ENCODE assay signal across 20 cellular contexts in the genomic region with DNA sequence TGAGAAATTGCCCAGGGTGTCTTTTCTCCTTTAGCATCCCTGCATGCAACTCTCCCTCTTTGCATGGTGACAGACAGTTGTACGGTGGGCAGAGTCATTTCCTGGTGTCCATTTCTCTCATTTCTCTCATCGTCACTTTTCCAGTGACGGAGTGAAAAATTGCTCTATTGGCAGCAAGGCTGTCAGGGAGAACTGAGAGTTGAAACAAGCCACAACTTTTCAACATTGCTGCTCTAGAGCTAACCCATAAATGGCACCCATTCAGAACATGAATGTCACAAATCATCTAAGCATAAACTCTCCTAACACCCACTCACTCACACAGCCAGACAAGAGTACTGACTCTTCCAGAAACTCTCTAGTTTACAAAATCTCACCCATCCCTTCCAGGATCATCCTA. TPM values are rescaled to one million over a fixed set of nuclear protein-coding genes. Genes with fewer than 3 reads are reported as not detected.
DNase-seq lines count a peak whose midpoint lies in the region; ATAC-seq and TF ChIP-seq lines count a peak whose summit lies in the region.
"Had no signal": no experiment of that assay in that cellular context is flagged by ENCODE, and none has a peak within 500 bp of the region (broad histone marks: within the 10 kb centered on the region; RNA-seq: fewer than 3 reads in every experiment).

No MANE protein-coding gene starts in this region.

- H3K27ac ChIP-seq in uterus, result no peak overlapping the region
- H3K27ac ChIP-seq: 22Rv1, SJCRH30 had no signal

- H3K4me1 Mint-ChIP-seq in activated CD4-positive, alpha-beta T cell treated with anti-CD3 and anti-CD28 coated beads for 36 hours, result peaks cover 35% of the 10 kb centered on the region
- H3K4me1 Mint-ChIP-seq in stimulated activated effector memory CD8-positive, alpha-beta T cell treated with anti-CD3 and anti-CD28 coated beads, Interleukin-12 subunit alpha, Interleukin-12 subunit beta, amount 100 ng/mL, for 72 hours, result no peaks in the 10 kb centered on the region

- peaks cover 0 to 7% of the 10 kb centered on the region in 2 donors for H3K9me3 ChIP-seq in uterus

- no peak overlapping the region for H3K4me3 ChIP-seq in uterus
- H3K4me3 ChIP-seq: SJCRH30 had no signal

- TF ChIP-seq POLR2A in uterus (IDR thresholded peaks at IDR 0.05), result no peak

- H3K36me3 ChIP-seq in uterus, result no peaks in the 10 kb centered on the region
- H3K36me3 ChIP-seq: SJCRH30 had no signal

- no peak for TF ChIP-seq CTCF in uterus (IDR thresholded peaks at IDR 0.05)

- H3K4me3 Mint-ChIP-seq in activated CD4-positive, alpha-beta T cell treated with anti-CD3 and anti-CD28 coated beads for 36 hours, result no peak overlapping the region
- H3K4me3 Mint-ChIP-seq in stimulated activated effector memory CD8-positive, alpha-beta T cell treated with anti-CD3 and anti-CD28 coated beads, Interleukin-12 subunit alpha, Interleukin-12 subunit beta, amount 100 ng/mL, for 72 hours, result no peak overlapping the region
- H3K4me3 Mint-ChIP-seq: B cell; CD4-positive, CD25-positive, alpha-beta regulatory T cell; H9 had no signal

- H3K27me3 ChIP-seq in uterus, result no peaks in the 10 kb centered on the region
- H3K27me3 ChIP-seq: SJCRH30 had no signal

- no peak for DNase-seq in activated CD4-positive, alpha-beta T cell treated with anti-CD3 and anti-CD28 coated beads for 36 hours
- no peak for DNase-seq in activated CD4-positive, alpha-beta T cell treated with anti-CD3 and anti-CD28 coated beads for 4 hours
- DNase-seq in MV-4-11 (lab: John Stamatoyannopoulos, UW), result peak; percentile 13
- DNase-seq in stimulated activated effector memory CD8-positive, alpha-beta T cell treated with anti-CD3 and anti-CD28 coated beads, Interleukin-12 subunit alpha, Interleukin-12 subunit beta, amount 100 ng/mL, for 72 hours (ENCODE audit: low spot score in 2 of 2), result no peak
- DNase-seq in uterus, result no peak
- no peak for DNase-seq in T-helper 1 cell
- no peak for DNase-seq in NCI-H1048 (lab: John Stamatoyannopoulos, UW)
- DNase-seq: Caco-2; CD4-positive, CD25-positive, alpha-beta regulatory T cell; H9; KG1; NCI-H1436 treated with DMSO at 0.1 percent for 48 hours; NCI-H2029; NCI-H2171; NCI-H526; PC-3; SJCRH30 had no signal

- no peaks in the 10 kb centered on the region for H3K4me1 ChIP-seq in uterus
- H3K4me1 ChIP-seq: Caco-2, SJCRH30 had no signal

- H3K27me3 Mint-ChIP-seq in activated CD4-positive, alpha-beta T cell treated with anti-CD3 and anti-CD28 coated beads for 36 hours, result no peaks in the 10 kb centered on the region
- H3K27me3 Mint-ChIP-seq: CD4-positive, CD25-positive, alpha-beta regulatory T cell had no signal

- CTCF ChIA-PET in activated CD4-positive, alpha-beta T cell treated with anti-CD3 and anti-CD28 coated beads for 36 hours (lab: Charles Lee), result no interaction called here

- H3K9me3 Mint-ChIP-seq in activated CD4-positive, alpha-beta T cell treated with anti-CD3 and anti-CD28 coated beads for 36 hours (ENCODE audit: low read depth), result peaks cover 7% of the 10 kb centered on the region
- H3K9me3 Mint-ChIP-seq in stimulated activated effector memory CD8-positive, alpha-beta T cell treated with anti-CD3 and anti-CD28 coated beads, Interleukin-12 subunit alpha, Interleukin-12 subunit beta, amount 100 ng/mL, for 72 hours, result peaks cover 2% of the 10 kb centered on the region

- no peak overlapping the region for H3K27ac Mint-ChIP-seq in activated CD4-positive, alpha-beta T cell treated with anti-CD3 and anti-CD28 coated beads for 36 hours
- H3K27ac Mint-ChIP-seq in stimulated activated effector memory CD8-positive, alpha-beta T cell treated with anti-CD3 and anti-CD28 coated beads, Interleukin-12 subunit alpha, Interleukin-12 subunit beta, amount 100 ng/mL, for 72 hours, result no peak overlapping the region
- H3K27ac Mint-ChIP-seq: B cell, H9 had no signal

- intact Hi-C loops in activated CD4-positive, alpha-beta T cell treated with anti-CD3 and anti-CD28 coated beads for 36 hours (cut with DNase I, micrococcal nuclease), result no loop called here
- intact Hi-C loops in uterus (cut with DNase I; ENCODE audit: low total_unique reads), result no loop called here

- ATAC-seq in activated CD4-positive, alpha-beta T cell treated with anti-CD3 and anti-CD28 coated beads for 36 hours, result peak; percentile 78
- ATAC-seq in GM18868 (IDR thresholded peaks at IDR 0.05; ENCODE audit: unreplicated experiment), result peak; percentile 59
- ATAC-seq in stimulated activated effector memory CD8-positive, alpha-beta T cell treated with anti-CD3 and anti-CD28 coated beads, Interleukin-12 subunit alpha, Interleukin-12 subunit beta, amount 100 ng/mL, for 72 hours, result peak; percentile 34
- ATAC-seq: PC-3 had no signal

- POLR2A ChIA-PET in activated CD4-positive, alpha-beta T cell treated with anti-CD3 and anti-CD28 coated beads for 36 hours (lab: Charles Lee), result no interaction called here

- peaks cover 40% of the 10 kb centered on the region for H3K36me3 Mint-ChIP-seq in activated CD4-positive, alpha-beta T cell treated with anti-CD3 and anti-CD28 coated beads for 36 hours (ENCODE audit: low read depth)
- no peaks in the 10 kb centered on the region for H3K36me3 Mint-ChIP-seq in stimulated activated effector memory CD8-positive, alpha-beta T cell treated with anti-CD3 and anti-CD28 coated beads, Interleukin-12 subunit alpha, Interleukin-12 subunit beta, amount 100 ng/mL, for 72 hours

RNA-seq across cellular contexts. Expression of a gene that starts 55.7 kb away (rescaled TPM):
- total RNA-seq in activated CD4-positive, alpha-beta T cell treated with anti-CD3 and anti-CD28 coated beads for 36 hours, result 10 to 100 TPM; 21.6 to 27.1 TPM
- 10 to 100 TPM in 2 of 4 donors, 1 to 10 TPM in 2; 1.8 to 42.0 (median 10.2) TPM for total RNA-seq in uterus
